19 cellular contexts compared by ENCODE assay signal in the genomic region with DNA sequence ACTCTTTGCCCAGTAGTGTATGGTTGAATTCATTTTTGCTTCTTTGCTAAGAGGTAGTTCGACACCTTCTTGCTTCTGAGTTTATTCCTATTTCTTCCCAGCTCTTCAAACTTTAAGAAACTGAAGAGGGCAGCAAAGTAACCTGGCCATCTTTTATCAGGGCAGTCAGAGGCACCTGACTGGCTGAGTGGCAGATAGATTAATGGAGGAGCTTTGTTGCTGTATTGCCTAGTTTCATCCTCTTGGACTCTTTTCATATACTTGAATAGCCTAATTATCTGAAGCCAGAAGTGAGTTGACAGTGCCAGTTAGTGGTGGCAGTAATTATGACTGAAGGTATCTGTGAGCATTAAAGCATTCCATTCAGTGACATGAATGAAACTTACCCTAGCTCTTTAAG.
DNase-seq lines count a peak whose midpoint lies in the region; ATAC-seq and TF ChIP-seq lines count a peak whose summit lies in the region.
"Had no signal": no experiment of that assay in that cellular context is flagged by ENCODE, and none has a peak within 500 bp of the region (broad histone marks: within the 10 kb centered on the region; RNA-seq: fewer than 3 reads in every experiment).

No MANE protein-coding gene starts in this region.

- H3K4me3 Mint-ChIP-seq in activated CD4-positive, alpha-beta T cell treated with anti-CD3 and anti-CD28 coated beads for 36 hours, result no peak overlapping the region
- no peak overlapping the region for H3K4me3 Mint-ChIP-seq in central memory CD8-positive, alpha-beta T cell
- H3K4me3 Mint-ChIP-seq in naive B cell (no peak overlapping the region), CD14-positive monocyte (no peak overlapping the region)
- H3K4me3 Mint-ChIP-seq: stimulated activated naive B cell treated with anti-CD40 and anti-IgM and Interleukin-4, amounts not matched to agents 10 μg/mL and 1 μg/mL and 100 μg/mL, for 72 hours; T-helper 1 cell treated with Interleukin-12 subunit alpha and Interleukin-12 subunit beta and Interleukin-4 antibody, amounts not matched to agents 30 μg/mL and 1 μg/mL, for 36 hours had no signal

- CTCF ChIA-PET in activated CD4-positive, alpha-beta T cell treated with anti-CD3 and anti-CD28 coated beads for 36 hours (lab: Charles Lee), result interaction anchor here (1.4 kb wide), 1 partner anchor 24 kb away, joined by 3 read pairs; no protein-coding TSS in a partner anchor

- peaks cover 50% of the 10 kb centered on the region for H3K36me3 Mint-ChIP-seq in activated CD4-positive, alpha-beta T cell treated with anti-CD3 and anti-CD28 coated beads for 36 hours (ENCODE audit: low read depth)
- peaks cover 46% of the 10 kb centered on the region for H3K36me3 Mint-ChIP-seq in central memory CD8-positive, alpha-beta T cell (ENCODE audit: insufficient read depth)
- H3K36me3 Mint-ChIP-seq in naive B cell, result peaks cover 8 to 11% of the 10 kb centered on the region in 2 donors
- peaks cover 64% of the 10 kb centered on the region in 2 donors for H3K36me3 Mint-ChIP-seq in CD14-positive monocyte

- no peak for DNase-seq in activated CD4-positive, alpha-beta T cell treated with anti-CD3 and anti-CD28 coated beads for 36 hours
- DNase-seq in activated CD4-positive, alpha-beta T cell treated with anti-CD3 and anti-CD28 coated beads for 4 hours, result no peak
- peak; percentile 35 for DNase-seq in NCI-H1105 treated with DMSO at 0.1 percent for 48 hours (lab: John Stamatoyannopoulos, UW)
- no peak for DNase-seq in central memory CD8-positive, alpha-beta T cell (ENCODE audit: low spot score in 2 of 2)
- DNase-seq in naive B cell, result no peak
- no peak for DNase-seq in NCI-H1092 (lab: John Stamatoyannopoulos, UW)
- DNase-seq in CD14-positive monocyte (ENCODE audit: low spot score), result no peak
- DNase-seq: 8988T; activated CD4-positive, alpha-beta T cell treated with anti-CD3 and anti-CD28 coated beads for 1 hour; cerebellar nuclear complex; GOT3; mesenchymal stem cell; NCI-H1694; NCI-H510A; stimulated activated naive B cell treated with anti-CD40 and anti-IgM and Interleukin-4, amounts not matched to agents 10 μg/mL and 1 μg/mL and 100 μg/mL, for 72 hours; trophoblast cell had no signal

- intact Hi-C loops in activated CD4-positive, alpha-beta T cell treated with anti-CD3 and anti-CD28 coated beads for 36 hours (cut with DNase I, micrococcal nuclease), result loop anchor here in 1 of 2 experiments (10.0 kb wide), 1 partner anchor 141 kb away; no protein-coding TSS in a partner anchor
- intact Hi-C loops in CD14-positive monocyte (cut with micrococcal nuclease), result no loop called here

- H3K27me3 Mint-ChIP-seq in activated CD4-positive, alpha-beta T cell treated with anti-CD3 and anti-CD28 coated beads for 36 hours, result no peaks in the 10 kb centered on the region
- no peaks in the 10 kb centered on the region for H3K27me3 Mint-ChIP-seq in central memory CD8-positive, alpha-beta T cell
- H3K27me3 Mint-ChIP-seq in naive B cell, result no peaks in the 10 kb centered on the region
- no peaks in the 10 kb centered on the region for H3K27me3 Mint-ChIP-seq in CD14-positive monocyte (ENCODE audit: low read depth in 3 of 3)
- H3K27me3 Mint-ChIP-seq: stimulated activated naive B cell treated with anti-CD40 and anti-IgM and Interleukin-4, amounts not matched to agents 10 μg/mL and 1 μg/mL and 100 μg/mL, for 72 hours had no signal

- TF ChIP-seq CTCF in CD14-positive monocyte (IDR thresholded peaks at IDR 0.05), result no peak

- peaks cover 11% of the 10 kb centered on the region for H3K4me1 Mint-ChIP-seq in activated CD4-positive, alpha-beta T cell treated with anti-CD3 and anti-CD28 coated beads for 36 hours
- H3K4me1 Mint-ChIP-seq in central memory CD8-positive, alpha-beta T cell, result peaks cover 11% of the 10 kb centered on the region
- H3K4me1 Mint-ChIP-seq in naive B cell (peaks cover 0 to 7% (median 6%) of the 10 kb centered on the region in 3 donors), CD14-positive monocyte (no peaks in the 10 kb centered on the region)

- peak overlapping the region; percentile 42 for H3K27ac Mint-ChIP-seq in activated CD4-positive, alpha-beta T cell treated with anti-CD3 and anti-CD28 coated beads for 36 hours
- H3K27ac Mint-ChIP-seq in central memory CD8-positive, alpha-beta T cell (ENCODE audit: low read depth), result peak overlapping the region; percentile 71
- H3K27ac Mint-ChIP-seq in naive B cell, result peak overlapping the region in 5 of 6 donors; percentile 30 to 64 (median 41)
- no peak overlapping the region for H3K27ac Mint-ChIP-seq in CD14-positive monocyte

- H3K9me3 Mint-ChIP-seq in activated CD4-positive, alpha-beta T cell treated with anti-CD3 and anti-CD28 coated beads for 36 hours (ENCODE audit: low read depth), result no peaks in the 10 kb centered on the region
- H3K9me3 Mint-ChIP-seq in central memory CD8-positive, alpha-beta T cell, result no peaks in the 10 kb centered on the region
- H3K9me3 Mint-ChIP-seq in naive B cell (no peaks in the 10 kb centered on the region), CD14-positive monocyte (no peaks in the 10 kb centered on the region)
- H3K9me3 Mint-ChIP-seq: stimulated activated naive B cell treated with anti-CD40 and anti-IgM and Interleukin-4, amounts not matched to agents 10 μg/mL and 1 μg/mL and 100 μg/mL, for 72 hours; T-helper 1 cell treated with Interleukin-12 subunit alpha and Interleukin-12 subunit beta and Interleukin-4 antibody, amounts not matched to agents 30 μg/mL and 1 μg/mL, for 36 hours had no signal

- POLR2A ChIA-PET in activated CD4-positive, alpha-beta T cell treated with anti-CD3 and anti-CD28 coated beads for 36 hours (lab: Charles Lee), result no interaction called here

- no peak for ATAC-seq in activated CD4-positive, alpha-beta T cell treated with anti-CD3 and anti-CD28 coated beads for 36 hours
- no peak for ATAC-seq in central memory CD8-positive, alpha-beta T cell (replicated peaks; ENCODE audit: extremely low read depth, poor library complexity, severe bottlenecking)
- ATAC-seq in naive B cell (ENCODE audit: low read depth in 2 of 2) (no peak), GM21825 (IDR thresholded peaks at IDR 0.05; ENCODE audit: unreplicated experiment) (no peak)
- ATAC-seq: gastroesophageal sphincter; stimulated activated naive B cell treated with anti-CD40 and anti-IgM and Interleukin-4, amounts not matched to agents 10 μg/mL and 1 μg/mL and 100 μg/mL, for 72 hours had no signal

Comparison
In these comparisons a context has a peak if more than half of its experiments do, and no peak if none do; other contexts are left out.
1. H3K27ac Mint-ChIP-seq: peak in activated CD4-positive, alpha-beta T cell treated with anti-CD3 and anti-CD28 coated beads for 36 hours (single experiment), central memory CD8-positive, alpha-beta T cell (single experiment) and naive B cell (5 of 6); none in CD14-positive monocyte (0 of 7).